Comparison of ENCODE assay signal across 17 cellular contexts in genomic region chr5:35741126-35741711, GRCh38.
DNase-seq lines count a peak whose midpoint lies in the region; ATAC-seq and TF ChIP-seq lines count a peak whose summit lies in the region.
"Had no signal": no experiment of that assay in that cellular context is flagged by ENCODE, and none has a peak within 500 bp of the region (broad histone marks: within the 10 kb centered on the region; RNA-seq: fewer than 3 reads in every experiment).

No MANE protein-coding gene starts in this region.

- no peak for TF ChIP-seq CTCF in HFF-Myc (IDR thresholded peaks at IDR 0.05; ENCODE audit: low read depth, low read length, missing control alignments)
- TF ChIP-seq CTCF in RWPE2 (IDR thresholded peaks at IDR 0.05; ENCODE audit: poor library complexity, severe bottlenecking) = no peak
- TF ChIP-seq CTCF in mucosa of descending colon (IDR thresholded peaks at IDR 0.05) = no peak

- CTCF ChIA-PET in activated CD8-positive, alpha-beta memory T cell treated with anti-CD3 and anti-CD28 coated beads, Interleukin-2, amount 10 ng/mL, durations not matched to agents 7 days and 5 days (lab: Charles Lee) = interaction anchor here (1.2 kb wide), 1 partner anchor 90 kb away, joined by 3 read pairs; no protein-coding TSS in a partner anchor

- peak overlapping the region; percentile 5 for H3K27ac Mint-ChIP-seq in activated CD8-positive, alpha-beta memory T cell treated with anti-CD3 and anti-CD28 coated beads, Interleukin-2, amount 10 ng/mL, durations not matched to agents 7 days and 5 days
- no peak overlapping the region for H3K27ac Mint-ChIP-seq in immature natural killer cell
- H3K27ac Mint-ChIP-seq: activated naive CD8-positive, alpha-beta T cell treated with anti-CD3 and anti-CD28 coated beads, Interleukin-2, amount 10 ng/mL, durations not matched to agents 7 days and 5 days had no signal

- intact Hi-C loops in mucosa of descending colon (cut with DNase I, micrococcal nuclease) = no loop called here

- no peaks in the 10 kb centered on the region for H3K27me3 ChIP-seq in RWPE2 (ENCODE audit: insufficient read depth, poor library complexity, severe bottlenecking)
- H3K27me3 ChIP-seq: tibial artery had no signal

- H3K4me3 Mint-ChIP-seq in activated CD8-positive, alpha-beta memory T cell treated with anti-CD3 and anti-CD28 coated beads, Interleukin-2, amount 10 ng/mL, durations not matched to agents 7 days and 5 days = no peak overlapping the region
- H3K4me3 Mint-ChIP-seq in immature natural killer cell = no peak overlapping the region
- H3K4me3 Mint-ChIP-seq: activated naive CD8-positive, alpha-beta T cell treated with anti-CD3 and anti-CD28 coated beads, Interleukin-2, amount 10 ng/mL, durations not matched to agents 7 days and 5 days had no signal

- peaks cover 47% of the 10 kb centered on the region for H3K4me1 Mint-ChIP-seq in activated CD8-positive, alpha-beta memory T cell treated with anti-CD3 and anti-CD28 coated beads, Interleukin-2, amount 10 ng/mL, durations not matched to agents 7 days and 5 days
- H3K4me1 Mint-ChIP-seq in immature natural killer cell = no peaks in the 10 kb centered on the region

- H3K27me3 Mint-ChIP-seq in activated CD8-positive, alpha-beta memory T cell treated with anti-CD3 and anti-CD28 coated beads, Interleukin-2, amount 10 ng/mL, durations not matched to agents 7 days and 5 days = no peaks in the 10 kb centered on the region
- peaks cover 0 to 4% (median 0%) of the 10 kb centered on the region in 3 donors for H3K27me3 Mint-ChIP-seq in immature natural killer cell (ENCODE audit: low read depth in 3 of 3)
- H3K27me3 Mint-ChIP-seq: activated naive CD8-positive, alpha-beta T cell treated with anti-CD3 and anti-CD28 coated beads, Interleukin-2, amount 10 ng/mL, durations not matched to agents 7 days and 5 days had no signal

- H3K4me3 ChIP-seq in HFF-Myc (replicated peaks; ENCODE audit: low read depth, low read length) (no peak overlapping the region), RWPE2 (ENCODE audit: severe bottlenecking) (no peak overlapping the region), mucosa of descending colon (no peak overlapping the region)
- H3K4me3 ChIP-seq: tibial artery had no signal

- no peak for DNase-seq in activated CD8-positive, alpha-beta memory T cell treated with anti-CD3 and anti-CD28 coated beads, Interleukin-2, amount 10 ng/mL, durations not matched to agents 7 days and 5 days
- DNase-seq in activated CD8-positive, alpha-beta memory T cell treated with anti-CD3 and anti-CD28 coated beads, Interleukin-2, amount 50 U/mL, for 48 hours = no peak
- peak; percentile 26 for DNase-seq in HFF-Myc (ENCODE audit: extremely low read depth, low read depth)
- no peak for DNase-seq in RWPE2 (ENCODE audit: low spot score)
- no peak for DNase-seq in mucosa of descending colon
- no peak for DNase-seq in kidney glomerular epithelial cell (lab: John Stamatoyannopoulos, UW)
- no peak for DNase-seq in immature natural killer cell
- DNase-seq: activated CD8-positive, alpha-beta memory T cell treated with anti-CD3 and anti-CD28 coated beads, Interleukin-2, amount 50 U/mL, for 4 hours; activated naive CD8-positive, alpha-beta T cell treated with anti-CD3 and anti-CD28 coated beads, Interleukin-2, amount 10 ng/mL, durations not matched to agents 7 days and 5 days; Calu3; foreskin melanocyte; NCI-H1436; NCI-H2227 treated with DMSO at 0.1 percent for 48 hours; stimulated activated CD4-positive, alpha-beta T cell treated with anti-CD3 and anti-CD28 coated beads, Interleukin-2, amount 100 ng/mL, for 24 hours; tibial artery had no signal

- ATAC-seq in activated CD8-positive, alpha-beta memory T cell treated with anti-CD3 and anti-CD28 coated beads, Interleukin-2, amount 10 ng/mL, durations not matched to agents 7 days and 5 days = peak; percentile 27
- peak; percentile 70 for ATAC-seq in RWPE2 (ENCODE audit: low read depth)
- peak; percentile 28 for ATAC-seq in mucosa of descending colon
- no peak for ATAC-seq in GM21529 (IDR thresholded peaks at IDR 0.05; ENCODE audit: unreplicated experiment)

- H3K9me3 Mint-ChIP-seq in activated CD8-positive, alpha-beta memory T cell treated with anti-CD3 and anti-CD28 coated beads, Interleukin-2, amount 10 ng/mL, durations not matched to agents 7 days and 5 days (ENCODE audit: low read depth) = peaks cover 4% of the 10 kb centered on the region
- H3K9me3 Mint-ChIP-seq in immature natural killer cell = peaks cover 0 to 5% (median 0%) of the 10 kb centered on the region in 6 donors

- peak overlapping the region; percentile 81 for H3K27ac ChIP-seq in RWPE2 (ENCODE audit: poor library complexity, severe bottlenecking)
- H3K27ac ChIP-seq: tibial artery, VCaP had no signal

- no peaks in the 10 kb centered on the region for H3K9me3 ChIP-seq in RWPE2 (ENCODE audit: severe bottlenecking)
- H3K9me3 ChIP-seq in mucosa of descending colon = no peaks in the 10 kb centered on the region
- H3K9me3 ChIP-seq: tibial artery had no signal

- H3K4me1 ChIP-seq in RWPE2 (ENCODE audit: insufficient read depth, poor library complexity, severe bottlenecking) (peaks cover 25% of the 10 kb centered on the region), mucosa of descending colon (ENCODE audit: low read depth) (no peaks in the 10 kb centered on the region)
- H3K4me1 ChIP-seq: tibial artery had no signal

- peaks cover 43% of the 10 kb centered on the region for H3K36me3 Mint-ChIP-seq in activated CD8-positive, alpha-beta memory T cell treated with anti-CD3 and anti-CD28 coated beads, Interleukin-2, amount 10 ng/mL, durations not matched to agents 7 days and 5 days
- peaks cover 5 to 9% (median 6%) of the 10 kb centered on the region in 3 donors for H3K36me3 Mint-ChIP-seq in immature natural killer cell

- H3K36me3 ChIP-seq in RWPE2 (ENCODE audit: low read depth) (no peaks in the 10 kb centered on the region), mucosa of descending colon (ENCODE audit: low read depth) (no peaks in the 10 kb centered on the region)
- H3K36me3 ChIP-seq: tibial artery had no signal
